ENCODE assay signal across 8 cellular contexts in genomic region chr1:25430666-25431494, GRCh38. TPM values are rescaled to one million over a fixed set of nuclear protein-coding genes. Genes with fewer than 3 reads are reported as not detected.
DNase-seq lines count a peak whose midpoint lies in the region; ATAC-seq and TF ChIP-seq lines count a peak whose summit lies in the region.

TSS of gene MACO1 (plus strand) at chr1:25430897. CDS start at chr1:25431099, 202 bp downstream.

- DNase-seq in Ammon's horn (ENCODE audit: low spot score) = peak; percentile 97
- DNase-seq in NCI-H526 (lab: John Stamatoyannopoulos, UW) = peak; percentile 91 to 97
- DNase-seq in activated CD4-positive, alpha-beta T cell treated with anti-CD3 and anti-CD28 coated beads for 48 hours = peak; percentile 97
- peak; percentile 59 for DNase-seq in kidney epithelial cell (ENCODE audit: low read depth)
- peak; percentile 97 for DNase-seq in stimulated activated CD4-positive, alpha-beta T cell treated with anti-CD3 and anti-CD28 coated beads, Interleukin-15, amount 100 ng/mL, for 24 hours

- H3K27ac ChIP-seq in cingulate gyrus (ENCODE audit: low read depth, low read length) = peak within 1 kb of the TSS; percentile 99

- no peak for TF ChIP-seq CTCF in kidney epithelial cell (IDR thresholded peaks at IDR 0.05; ENCODE audit: insufficient read depth, low read length, poor library complexity, severe bottlenecking)

- H3K4me3 ChIP-seq in kidney epithelial cell (ENCODE audit: low read depth, low read length) = peak within 1 kb of the TSS; percentile 89

- no peaks in the 10 kb centered on the region for H3K27me3 ChIP-seq in kidney epithelial cell (ENCODE audit: control insufficient read depth, insufficient read depth, low read length)

- no peaks in the 10 kb centered on the region for H3K36me3 ChIP-seq in kidney epithelial cell (ENCODE audit: control insufficient read depth, insufficient read depth, low read length)

- ATAC-seq in GM19324 (IDR thresholded peaks at IDR 0.05; ENCODE audit: low FRiP score, unreplicated experiment) = peak; percentile 83
- peak; percentile 91 for ATAC-seq in HG03460 (IDR thresholded peaks at IDR 0.05; ENCODE audit: unreplicated experiment)

RNA-seq across cellular contexts. Expression of gene MACO1, which starts in this region (rescaled TPM):
- total RNA-seq in kidney epithelial cell = 22.7 and 24.9 TPM in 2 replicates

Comparison
In these comparisons a context has a peak if more than half of its experiments do, and no peak if none do; other contexts are left out.
1. Peak in every context shown above with its lines: DNase-seq, ATAC-seq, H3K4me3 ChIP-seq and H3K27ac ChIP-seq.